In genomic region chr3:16494906-16495580, GRCh38 we compare ENCODE assay signal across 15 cellular contexts. TPM values are rescaled to one million over a fixed set of nuclear protein-coding genes. Genes with fewer than 3 reads are reported as not detected.
A peak's percentile ranks its signal among the peaks of the same experiment; 100 is the strongest.
DNase-seq lines count a peak whose midpoint lies in the region; ATAC-seq and TF ChIP-seq lines count a peak whose summit lies in the region.
"Had no signal": no experiment of that assay in that cellular context is flagged by ENCODE, and none has a peak within 500 bp of the region (broad histone marks: within the 10 kb centered on the region; RNA-seq: fewer than 3 reads in every experiment).

No MANE protein-coding gene starts in this region.

- no peaks in the 10 kb centered on the region for H3K4me1 ChIP-seq in uterus

- TF ChIP-seq CTCF in fibroblast of the aortic adventitia (IDR thresholded peaks at IDR 0.05; ENCODE audit: insufficient read depth, low read length) = no peak
- no peak for TF ChIP-seq CTCF in uterus (IDR thresholded peaks at IDR 0.05)

- no peak for DNase-seq in activated naive CD4-positive, alpha-beta T cell treated with anti-CD3 and anti-CD28 coated beads for 36 hours
- no peak for DNase-seq in T-helper 17 cell
- DNase-seq in fibroblast of the aortic adventitia (ENCODE audit: low read depth) = peak; percentile 43
- no peak for DNase-seq in uterus
- no peak for DNase-seq in HCEC 1CT
- no peak for DNase-seq in activated CD4-positive, alpha-beta memory T cell treated with anti-CD3 and anti-CD28 coated beads for 36 hours
- DNase-seq: activated CD4-positive, alpha-beta T cell treated with anti-CD3 and anti-CD28 coated beads, Interleukin-2, amount 50 U/mL, for 1 hour; activated naive CD4-positive, alpha-beta T cell treated with anti-CD3 and anti-CD28 coated beads, Interleukin-2, amount 50 U/mL, for 16 hours; DMS153; H9; small intestine; T-helper 1 cell; upper lobe of left lung had no signal

- CTCF ChIA-PET in activated naive CD4-positive, alpha-beta T cell treated with anti-CD3 and anti-CD28 coated beads for 36 hours (lab: Charles Lee) = interaction anchor here (1.5 to 1.9 kb wide), 2 partner anchors 13 to 43 kb away, joined by 4 to 5 read pairs; no protein-coding TSS in a partner anchor
- CTCF ChIA-PET in activated CD4-positive, alpha-beta memory T cell treated with anti-CD3 and anti-CD28 coated beads for 36 hours (lab: Charles Lee) = no interaction called here

- peaks cover 26% of the 10 kb centered on the region for H3K36me3 Mint-ChIP-seq in activated naive CD4-positive, alpha-beta T cell treated with anti-CD3 and anti-CD28 coated beads, Interleukin-2, amount 50 U/mL, for 24 hours
- H3K36me3 Mint-ChIP-seq in activated naive CD4-positive, alpha-beta T cell treated with anti-CD3 and anti-CD28 coated beads for 36 hours (ENCODE audit: low read depth) = peaks cover 32% of the 10 kb centered on the region
- H3K36me3 Mint-ChIP-seq in T-helper 17 cell (ENCODE audit: low read depth) = peaks cover 18% of the 10 kb centered on the region
- peaks cover 26% of the 10 kb centered on the region for H3K36me3 Mint-ChIP-seq in activated CD4-positive, alpha-beta memory T cell treated with anti-CD3 and anti-CD28 coated beads for 36 hours

- no peaks in the 10 kb centered on the region for H3K27me3 Mint-ChIP-seq in activated naive CD4-positive, alpha-beta T cell treated with anti-CD3 and anti-CD28 coated beads, Interleukin-2, amount 50 U/mL, for 24 hours
- H3K27me3 Mint-ChIP-seq in activated naive CD4-positive, alpha-beta T cell treated with anti-CD3 and anti-CD28 coated beads for 36 hours (ENCODE audit: low read depth) = no peaks in the 10 kb centered on the region
- H3K27me3 Mint-ChIP-seq in T-helper 17 cell = no peaks in the 10 kb centered on the region
- no peaks in the 10 kb centered on the region for H3K27me3 Mint-ChIP-seq in activated CD4-positive, alpha-beta memory T cell treated with anti-CD3 and anti-CD28 coated beads for 36 hours

- H3K4me3 Mint-ChIP-seq in activated naive CD4-positive, alpha-beta T cell treated with anti-CD3 and anti-CD28 coated beads, Interleukin-2, amount 50 U/mL, for 24 hours = peak overlapping the region; percentile 52
- H3K4me3 Mint-ChIP-seq in activated naive CD4-positive, alpha-beta T cell treated with anti-CD3 and anti-CD28 coated beads for 36 hours = no peak overlapping the region
- peak overlapping the region; percentile 39 for H3K4me3 Mint-ChIP-seq in T-helper 17 cell
- no peak overlapping the region for H3K4me3 Mint-ChIP-seq in activated CD4-positive, alpha-beta memory T cell treated with anti-CD3 and anti-CD28 coated beads for 36 hours
- H3K4me3 Mint-ChIP-seq: H9 had no signal

- H3K27ac Mint-ChIP-seq in activated naive CD4-positive, alpha-beta T cell treated with anti-CD3 and anti-CD28 coated beads, Interleukin-2, amount 50 U/mL, for 24 hours = peak overlapping the region; percentile 46
- no peak overlapping the region for H3K27ac Mint-ChIP-seq in activated naive CD4-positive, alpha-beta T cell treated with anti-CD3 and anti-CD28 coated beads for 36 hours
- H3K27ac Mint-ChIP-seq in T-helper 17 cell = peak overlapping the region; percentile 81
- H3K27ac Mint-ChIP-seq in activated CD4-positive, alpha-beta memory T cell treated with anti-CD3 and anti-CD28 coated beads for 36 hours = no peak overlapping the region

- no peak for TF ChIP-seq POLR2A in uterus (IDR thresholded peaks at IDR 0.05)

- POLR2A ChIA-PET in activated CD4-positive, alpha-beta memory T cell treated with anti-CD3 and anti-CD28 coated beads for 36 hours (lab: Charles Lee) = interaction anchor here (1.3 to 1.8 kb wide), 3 partner anchors 13 to 18 kb away, joined by 3 to 7 read pairs (median 4); no protein-coding TSS in a partner anchor

- H3K27ac ChIP-seq in uterus = peak overlapping the region; percentile 42 to 58
- H3K27ac ChIP-seq: upper lobe of left lung had no signal

- peaks cover 69% of the 10 kb centered on the region for H3K4me1 Mint-ChIP-seq in activated naive CD4-positive, alpha-beta T cell treated with anti-CD3 and anti-CD28 coated beads, Interleukin-2, amount 50 U/mL, for 24 hours
- peaks cover 55% of the 10 kb centered on the region for H3K4me1 Mint-ChIP-seq in activated naive CD4-positive, alpha-beta T cell treated with anti-CD3 and anti-CD28 coated beads for 36 hours (ENCODE audit: low read depth)
- peaks cover 61% of the 10 kb centered on the region for H3K4me1 Mint-ChIP-seq in T-helper 17 cell
- peaks cover 53% of the 10 kb centered on the region for H3K4me1 Mint-ChIP-seq in activated CD4-positive, alpha-beta memory T cell treated with anti-CD3 and anti-CD28 coated beads for 36 hours (ENCODE audit: low read depth)

- H3K4me3 ChIP-seq in fibroblast of the aortic adventitia (ENCODE audit: low read depth, low read length) (no peak overlapping the region), uterus (no peak overlapping the region)
- H3K4me3 ChIP-seq: upper lobe of left lung had no signal

- intact Hi-C loops in activated naive CD4-positive, alpha-beta T cell treated with anti-CD3 and anti-CD28 coated beads for 36 hours (cut with micrococcal nuclease) = no loop called here
- intact Hi-C loops in uterus (cut with DNase I; ENCODE audit: low total_unique reads) = no loop called here
- intact Hi-C loops in activated CD4-positive, alpha-beta memory T cell treated with anti-CD3 and anti-CD28 coated beads for 36 hours (cut with micrococcal nuclease) = no loop called here

- H3K9me3 Mint-ChIP-seq in activated naive CD4-positive, alpha-beta T cell treated with anti-CD3 and anti-CD28 coated beads, Interleukin-2, amount 50 U/mL, for 24 hours = no peaks in the 10 kb centered on the region
- no peaks in the 10 kb centered on the region for H3K9me3 Mint-ChIP-seq in activated naive CD4-positive, alpha-beta T cell treated with anti-CD3 and anti-CD28 coated beads for 36 hours
- H3K9me3 Mint-ChIP-seq in activated CD4-positive, alpha-beta memory T cell treated with anti-CD3 and anti-CD28 coated beads for 36 hours = no peaks in the 10 kb centered on the region

- H3K9me3 ChIP-seq in T-helper 17 cell (ENCODE audit: control insufficient read depth, low read length, poor library complexity, severe bottlenecking) (no peaks in the 10 kb centered on the region), uterus (no peaks in the 10 kb centered on the region)
- H3K9me3 ChIP-seq: upper lobe of left lung had no signal

- H3K36me3 ChIP-seq in uterus = no peaks in the 10 kb centered on the region

- ATAC-seq in T-helper 17 cell (no peak), GM19463 (IDR thresholded peaks at IDR 0.05; ENCODE audit: unreplicated experiment) (no peak)

- no peaks in the 10 kb centered on the region for H3K27me3 ChIP-seq in uterus
- H3K27me3 ChIP-seq: upper lobe of left lung had no signal

RNA-seq across cellular contexts. Expression of gene RFTN1, which starts 18.5 kb away (rescaled TPM):
- total RNA-seq in activated naive CD4-positive, alpha-beta T cell treated with anti-CD3 and anti-CD28 coated beads for 36 hours = 100 to 1,000 TPM in 1 of 2 experiments, 10 to 100 TPM in 1; 95.9 to 109 TPM
- 10 to 100 TPM; 51.8 to 55.8 TPM for total RNA-seq in T-helper 17 cell
- 47.7 and 54.7 TPM in 2 replicates for total RNA-seq in fibroblast of the aortic adventitia (ENCODE audit: low replicate concordance)
- 100 to 1,000 TPM in 1 of 4 donors, 10 to 100 TPM in 3; 32.0 to 187 (median 47.6) TPM for total RNA-seq in uterus
- 100 to 1,000 TPM; 104 to 106 TPM for total RNA-seq in activated CD4-positive, alpha-beta memory T cell treated with anti-CD3 and anti-CD28 coated beads for 36 hours

Comparison
In these comparisons a context has a peak if more than half of its experiments do, and no peak if none do; other contexts are left out.
1. H3K27ac Mint-ChIP-seq: peak in activated naive CD4-positive, alpha-beta T cell treated with anti-CD3 and anti-CD28 coated beads, Interleukin-2, amount 50 U/mL, for 24 hours (single experiment) and T-helper 17 cell (single experiment); none in activated naive CD4-positive, alpha-beta T cell treated with anti-CD3 and anti-CD28 coated beads for 36 hours (single experiment) and activated CD4-positive, alpha-beta memory T cell treated with anti-CD3 and anti-CD28 coated beads for 36 hours (single experiment).
2. H3K4me3 Mint-ChIP-seq: peak in activated naive CD4-positive, alpha-beta T cell treated with anti-CD3 and anti-CD28 coated beads, Interleukin-2, amount 50 U/mL, for 24 hours (single experiment) and T-helper 17 cell (single experiment); none in activated naive CD4-positive, alpha-beta T cell treated with anti-CD3 and anti-CD28 coated beads for 36 hours (single experiment) and activated CD4-positive, alpha-beta memory T cell treated with anti-CD3 and anti-CD28 coated beads for 36 hours (single experiment).